8 cellular contexts compared by ENCODE assay signal in the genomic region with DNA sequence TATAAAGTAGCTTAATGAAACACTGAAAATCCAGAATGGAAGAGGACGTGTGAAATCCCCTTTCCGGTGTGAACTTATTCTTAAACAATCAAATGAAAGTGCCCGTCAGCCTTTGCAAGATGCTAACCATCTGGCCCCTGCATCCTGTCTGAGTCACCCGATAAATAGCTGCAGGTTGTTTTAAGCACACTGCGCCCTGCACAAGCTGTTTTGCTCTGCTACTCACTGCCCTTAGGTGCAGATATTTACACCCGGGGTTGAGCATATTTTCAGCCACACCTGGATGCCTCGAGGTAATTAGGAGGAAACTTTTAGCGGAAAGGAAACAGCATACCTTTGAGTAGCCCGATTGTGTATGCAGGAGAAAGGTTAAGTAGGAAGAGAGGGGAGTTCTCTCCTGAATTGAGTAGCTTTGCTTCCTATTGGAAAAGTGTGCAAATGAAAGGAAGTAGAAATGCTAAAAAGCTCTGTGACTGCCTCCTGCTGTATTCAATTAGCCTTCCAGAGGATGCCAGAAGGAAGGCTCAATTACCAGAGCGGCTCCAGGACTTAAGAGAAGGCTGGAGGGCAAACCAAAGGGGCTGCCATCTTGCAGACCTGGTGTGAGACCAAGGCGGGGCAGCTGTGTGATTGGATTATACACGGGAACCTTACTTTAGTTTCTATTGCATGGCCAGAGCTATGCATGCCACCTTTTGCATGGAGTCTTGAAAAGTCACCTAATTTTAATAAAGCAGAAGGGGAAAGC. TPM values are rescaled to one million over a fixed set of nuclear protein-coding genes. Genes with fewer than 3 reads are reported as not detected.
DNase-seq lines count a peak whose midpoint lies in the region; ATAC-seq lines count a peak whose summit lies in the region.

No MANE protein-coding gene starts in this region.

- H3K9me3 ChIP-seq in BLaER1 (peaks cover 20% of the 10 kb centered on the region), HAP-1 (no peaks in the 10 kb centered on the region)

- ATAC-seq in GM19043 (IDR thresholded peaks at IDR 0.05; ENCODE audit: low read depth, unreplicated experiment) (peak; percentile 97), HG02642 (IDR thresholded peaks at IDR 0.05; ENCODE audit: poor library complexity, unreplicated experiment) (no peak)

- in situ Hi-C loops in HAP-1 (cut with MboI; ENCODE audit: low sequenced_read_pairs) = no loop called here

- H3K27ac ChIP-seq in BLaER1 = no peak overlapping the region

- H3K4me1 ChIP-seq in BLaER1 = peaks cover 51% of the 10 kb centered on the region
- H3K4me1 ChIP-seq in HAP-1 = no peaks in the 10 kb centered on the region

- intact Hi-C loops in activated CD4-positive, alpha-beta memory T cell treated with anti-CD3 and anti-CD28 coated beads for 36 hours (cut with micrococcal nuclease) = no loop called here

- no peaks in the 10 kb centered on the region for H3K27me3 Mint-ChIP-seq in activated CD4-positive, alpha-beta memory T cell treated with anti-CD3 and anti-CD28 coated beads for 36 hours

- no peak overlapping the region for H3K4me3 Mint-ChIP-seq in activated CD4-positive, alpha-beta memory T cell treated with anti-CD3 and anti-CD28 coated beads for 36 hours

- H3K27ac Mint-ChIP-seq in activated CD4-positive, alpha-beta memory T cell treated with anti-CD3 and anti-CD28 coated beads for 36 hours = no peak overlapping the region

- H3K4me3 ChIP-seq in BLaER1 (no peak overlapping the region), HAP-1 (no peak overlapping the region)

- H3K9ac ChIP-seq in BLaER1 = no peak overlapping the region

- peak; percentile 27 for DNase-seq in MV-4-11 (lab: John Stamatoyannopoulos, UW)
- peak; percentile 42 for DNase-seq in activated CD4-positive, alpha-beta memory T cell treated with anti-CD3 and anti-CD28 coated beads for 36 hours
- DNase-seq in kidney tubule cell (ENCODE audit: low spot score) = peak; percentile 92
- no peak for DNase-seq in NCI-H2081 treated with DMSO at 0.1 percent for 48 hours (lab: John Stamatoyannopoulos, UW)
- DNase-seq in HAP-1 (ENCODE audit: low spot score in 2 of 2) = no peak

- POLR2A ChIA-PET in activated CD4-positive, alpha-beta memory T cell treated with anti-CD3 and anti-CD28 coated beads for 36 hours (lab: Charles Lee) = no interaction called here

- no peaks in the 10 kb centered on the region for H3K9me3 Mint-ChIP-seq in activated CD4-positive, alpha-beta memory T cell treated with anti-CD3 and anti-CD28 coated beads for 36 hours

- H3K36me3 ChIP-seq in BLaER1 (no peaks in the 10 kb centered on the region), HAP-1 (replicated peaks) (no peaks in the 10 kb centered on the region)

- H3K27me3 ChIP-seq in BLaER1 = no peaks in the 10 kb centered on the region
- H3K27me3 ChIP-seq in HAP-1 (ENCODE audit: low read depth) = no peaks in the 10 kb centered on the region; the same call in 1 of the 2 replicates

- CTCF ChIA-PET in activated CD4-positive, alpha-beta memory T cell treated with anti-CD3 and anti-CD28 coated beads for 36 hours (lab: Charles Lee) = interaction anchor here (0.5 kb wide), 1 partner anchor 41 kb away, joined by 3 read pairs; no protein-coding TSS in a partner anchor

- no peaks in the 10 kb centered on the region for H4K20me1 ChIP-seq in BLaER1

- peak overlapping the region; percentile 70 for H3K4me2 ChIP-seq in BLaER1

- H3K4me1 Mint-ChIP-seq in activated CD4-positive, alpha-beta memory T cell treated with anti-CD3 and anti-CD28 coated beads for 36 hours (ENCODE audit: low read depth) = peaks cover 15% of the 10 kb centered on the region

- H3K36me3 Mint-ChIP-seq in activated CD4-positive, alpha-beta memory T cell treated with anti-CD3 and anti-CD28 coated beads for 36 hours = no peaks in the 10 kb centered on the region

RNA-seq across cellular contexts. Expression of gene IRS2, which starts 42.5 kb away (rescaled TPM):
- total RNA-seq in activated CD4-positive, alpha-beta memory T cell treated with anti-CD3 and anti-CD28 coated beads for 36 hours = 1 to 10 TPM; 2.3 to 2.5 TPM

Comparison
In these comparisons a context has a peak if more than half of its experiments do, and no peak if none do; other contexts are left out.
1. DNase-seq: peak in MV-4-11 (single experiment), activated CD4-positive, alpha-beta memory T cell treated with anti-CD3 and anti-CD28 coated beads for 36 hours (single experiment) and kidney tubule cell (single experiment); none in NCI-H2081 treated with DMSO at 0.1 percent for 48 hours (single experiment) and HAP-1 (0 of 2).